Comparison of ENCODE assay signal across 8 cellular contexts in genomic region chr11:1763336-1763795, GRCh38. TPM values are rescaled to one million over a fixed set of nuclear protein-coding genes. Genes with fewer than 3 reads are reported as not detected.
DNase-seq lines count a peak whose midpoint lies in the region; ATAC-seq and TF ChIP-seq lines count a peak whose summit lies in the region.

No MANE protein-coding gene starts in this region.

- H3K27me3 ChIP-seq in DOHH2 (ENCODE audit: control insufficient read depth, low read length) (no peaks in the 10 kb centered on the region), GM23338 (ENCODE audit: insufficient read depth) (no peaks in the 10 kb centered on the region), skeletal muscle satellite cell (ENCODE audit: control insufficient read depth, insufficient read depth, low read length) (no peaks in the 10 kb centered on the region)

- H3K36me3 ChIP-seq in DOHH2 (ENCODE audit: control insufficient read depth, low read length): no peaks in the 10 kb centered on the region
- H3K36me3 ChIP-seq in GM23338 (ENCODE audit: insufficient read depth): no peaks in the 10 kb centered on the region
- no peaks in the 10 kb centered on the region for H3K36me3 ChIP-seq in SK-N-MC (ENCODE audit: insufficient read depth, low read length)
- H3K36me3 ChIP-seq in skeletal muscle satellite cell (ENCODE audit: insufficient read depth, low read length): peaks cover 27% of the 10 kb centered on the region

- H3K9me3 ChIP-seq in DOHH2 (ENCODE audit: control insufficient read depth, insufficient read depth, low read length) (no peaks in the 10 kb centered on the region), SK-N-MC (ENCODE audit: low read depth, low read length) (no peaks in the 10 kb centered on the region), skeletal muscle satellite cell (replicated peaks; ENCODE audit: low read length) (no peaks in the 10 kb centered on the region)

- no peaks in the 10 kb centered on the region for H3K9me3 Mint-ChIP-seq in GM23338

- no peak overlapping the region for H3K27ac ChIP-seq in DOHH2 (ENCODE audit: low read depth, low read length)
- H3K27ac ChIP-seq in GM23338 (ENCODE audit: low read depth): no peak overlapping the region
- no peak overlapping the region for H3K27ac ChIP-seq in SK-N-MC

- H3K36me3 Mint-ChIP-seq in GM23338 (ENCODE audit: low read depth): no peaks in the 10 kb centered on the region

- H3K4me3 Mint-ChIP-seq in GM23338: peak overlapping the region; percentile 73

- H3K27me3 Mint-ChIP-seq in GM23338 (ENCODE audit: insufficient read depth, low read depth, poor library complexity): peaks cover 7% of the 10 kb centered on the region

- H3F3A ChIP-seq in DOHH2 (ENCODE audit: control insufficient read depth, insufficient read depth) (no peaks in the 10 kb centered on the region), GM23338 (replicated peaks; ENCODE audit: low read depth) (no peaks in the 10 kb centered on the region)

- H3K9me2 ChIP-seq in DOHH2 (replicated peaks; ENCODE audit: control insufficient read depth, low read length) (no peaks in the 10 kb centered on the region), GM23338 (ENCODE audit: insufficient read depth) (no peaks in the 10 kb centered on the region)

- H4K20me1 ChIP-seq in DOHH2 (ENCODE audit: control insufficient read depth, insufficient read depth, low read depth, low read length) (no peaks in the 10 kb centered on the region), GM23338 (replicated peaks; ENCODE audit: insufficient read depth) (no peaks in the 10 kb centered on the region)

- TF ChIP-seq CTCF in DOHH2 (IDR thresholded peaks at IDR 0.05; ENCODE audit: low read depth, low read length, poor library complexity, severe bottlenecking) (no peak), GM23338 (conservative IDR thresholded peaks at IDR 0.05; ENCODE audit: low read depth in 2 of 2) (no peak), fibroblast of villous mesenchyme (IDR thresholded peaks at IDR 0.05; ENCODE audit: insufficient read depth, low read depth, low read length) (no peak)

- peak; percentile 29 for ATAC-seq in GM23338
- no peak for ATAC-seq in HG03378 (IDR thresholded peaks at IDR 0.05; ENCODE audit: unreplicated experiment)

- H3K27ac Mint-ChIP-seq in GM23338: no peak overlapping the region

- H3K4me1 Mint-ChIP-seq in GM23338: no peaks in the 10 kb centered on the region; the same call in 2 of the 3 replicates

- no peak for DNase-seq in GM23338 (ENCODE audit: low spot score)
- DNase-seq in SK-N-MC (ENCODE audit: low read depth, low spot score): no peak
- DNase-seq in fibroblast of villous mesenchyme (ENCODE audit: low read depth): no peak
- DNase-seq in DMS 273 (lab: John Stamatoyannopoulos, UW; ENCODE audit: unreplicated experiment): no peak
- no peak for DNase-seq in HCEC 1CT

- H3K4me2 ChIP-seq in DOHH2 (ENCODE audit: low read length) (peak overlapping the region; percentile 96), GM23338 (peak overlapping the region; percentile 90), skeletal muscle satellite cell (ENCODE audit: low read length) (peak overlapping the region; percentile 96)

- H3K9ac ChIP-seq in SK-N-MC (ENCODE audit: insufficient read length) (peak overlapping the region; percentile 87), skeletal muscle satellite cell (ENCODE audit: low read depth, low read length) (peak overlapping the region; percentile 85)

- no peaks in the 10 kb centered on the region for H3K79me2 ChIP-seq in DOHH2 (ENCODE audit: control insufficient read depth, low read length)
- peaks cover 5% of the 10 kb centered on the region for H3K79me2 ChIP-seq in GM23338 (replicated peaks; ENCODE audit: insufficient read depth)

- peaks cover 17% of the 10 kb centered on the region for H3K4me1 ChIP-seq in DOHH2 (ENCODE audit: control insufficient read depth, low read length)
- no peaks in the 10 kb centered on the region; the same call in 1 of the 2 replicates for H3K4me1 ChIP-seq in GM23338 (ENCODE audit: insufficient read depth)
- H3K4me1 ChIP-seq in skeletal muscle satellite cell (ENCODE audit: control insufficient read depth, insufficient read depth, low read length): peaks cover 45% of the 10 kb centered on the region

- H3K4me3 ChIP-seq in DOHH2 (ENCODE audit: low read length) (peak overlapping the region; percentile 90), GM23338 (peak overlapping the region; percentile 86), SK-N-MC (peak overlapping the region; percentile 89), fibroblast of villous mesenchyme (ENCODE audit: low read depth, low read length) (peak overlapping the region; percentile 74), skeletal muscle satellite cell (ENCODE audit: low read length) (peak overlapping the region; percentile 97)

- no peak overlapping the region; the same call in 1 of the 2 replicates for H2AFZ ChIP-seq in GM23338

TF ChIP-seq in GM23338, 12 proteins besides CTCF, POLR2A, EP300 and RAD21 (continues in another document):
- TF ChIP-seq POLR2AphosphoS5 (IDR thresholded peaks at IDR 0.05; ENCODE audit: low read depth) (no peak), ZNF331 (CRISPR knock-in tag; IDR thresholded peaks at IDR 0.05; ENCODE audit: low read depth) (no peak), ZNF462 (CRISPR knock-in tag; IDR thresholded peaks at IDR 0.05) (no peak), STAT1 (IDR thresholded peaks at IDR 0.05; ENCODE audit: unreplicated experiment) (no peak), EZH2 (IDR thresholded peaks at IDR 0.05; ENCODE audit: low read depth, unreplicated experiment) (no peak), EZH2phosphoT487 (IDR thresholded peaks at IDR 0.05; ENCODE audit: unreplicated experiment) (no peak), NANOG (IDR thresholded peaks at IDR 0.05; ENCODE audit: borderline replicate concordance) (no peak)

RNA-seq across cellular contexts. Expression of gene CTSD, which starts 0.4 kb away (rescaled TPM):
- 198 and 251 TPM in 2 replicates for total RNA-seq in GM23338 (2014; rRNA removed; shearing (Covaris generic))
- polyA plus RNA-seq in GM23338 (2016; fragmentation: Nextera tagmentation; extraction: Ambion mirVana): 67.1 and 73.6 TPM in 2 replicates
- 63.9 and 84.1 TPM in 2 replicates for total RNA-seq in fibroblast of villous mesenchyme
- total RNA-seq in skeletal muscle satellite cell (2012; rRNA removed): 96.6 and 121 TPM in 2 replicates

RNA-seq across cellular contexts. Expression of gene IFITM10, which starts 13.0 kb away (rescaled TPM):
- total RNA-seq in GM23338 (2014; rRNA removed; shearing (Covaris generic)): not detected in 2 replicates
- 0.06 TPM in 1 of 2 replicates, not detected in the other for polyA plus RNA-seq in GM23338 (2016; fragmentation: Nextera tagmentation; extraction: Ambion mirVana)
- 0.32 and 0.43 TPM in 2 replicates for total RNA-seq in fibroblast of villous mesenchyme
- 2.4 and 8.4 TPM in 2 replicates for total RNA-seq in skeletal muscle satellite cell (2012; rRNA removed)
